ENCODE assay signal across 8 cellular contexts in the genomic region with DNA sequence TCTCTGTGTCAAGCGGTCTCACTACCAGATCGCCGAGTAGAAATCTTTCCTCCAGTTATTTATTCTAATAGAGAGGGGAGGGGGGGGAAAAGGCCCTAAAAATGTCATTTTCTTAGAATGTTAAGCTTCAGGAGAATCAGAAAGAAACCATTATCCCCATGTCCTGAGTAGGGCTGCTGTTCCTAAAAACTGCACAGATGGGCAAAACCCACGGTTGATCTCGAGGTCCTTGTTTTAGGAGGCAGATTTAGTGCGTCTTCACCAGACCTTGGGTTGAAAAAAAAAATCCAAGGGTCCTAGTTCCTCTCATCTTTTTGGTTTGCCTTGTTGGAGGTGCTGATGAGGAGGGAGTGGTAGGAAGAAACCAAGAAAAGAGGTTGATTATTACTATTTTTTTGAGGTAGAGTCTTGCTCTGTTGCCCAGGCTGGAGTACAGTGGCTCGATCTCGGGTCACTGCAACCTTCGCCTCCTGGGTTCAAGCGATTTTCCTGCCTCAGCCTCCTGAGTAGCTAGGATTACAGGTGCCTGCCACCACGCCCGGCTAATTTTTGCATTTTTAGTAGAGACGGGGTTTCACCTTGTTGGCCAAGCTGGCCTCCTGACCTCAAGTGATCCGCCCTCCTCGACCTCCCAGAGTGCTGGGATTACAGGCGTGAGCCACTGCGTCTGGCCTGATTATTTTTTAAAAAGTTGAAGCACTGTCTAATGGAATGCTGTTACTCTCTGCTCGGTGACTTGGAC. TPM values are rescaled to one million over a fixed set of nuclear protein-coding genes. Genes with fewer than 3 reads are reported as not detected.
DNase-seq lines count a peak whose midpoint lies in the region; ATAC-seq and TF ChIP-seq lines count a peak whose summit lies in the region.

No MANE protein-coding gene starts in this region.

- no peaks in the 10 kb centered on the region for H3K27me3 ChIP-seq in CD8-positive, alpha-beta memory T cell (ENCODE audit: insufficient read depth, low read length, poor library complexity, severe bottlenecking)
- no peaks in the 10 kb centered on the region for H3K27me3 ChIP-seq in OCI-LY3 (ENCODE audit: low read depth, low read length)
- H3K27me3 ChIP-seq in endodermal cell (ENCODE audit: control insufficient read depth, insufficient read depth, low read length, poor library complexity, severe bottlenecking), result no peaks in the 10 kb centered on the region
- no peaks in the 10 kb centered on the region for H3K27me3 ChIP-seq in neutrophil

- no peaks in the 10 kb centered on the region for H3K27me3 Mint-ChIP-seq in CD8-positive, alpha-beta memory T cell
- H3K27me3 Mint-ChIP-seq in endodermal cell (ENCODE audit: insufficient read depth), result no peaks in the 10 kb centered on the region

- TF ChIP-seq CTCF in OCI-LY3 (IDR thresholded peaks at IDR 0.05; ENCODE audit: low read depth, low read length) (no peak), endodermal cell (conservative IDR thresholded peaks at IDR 0.05) (no peak), neutrophil (IDR thresholded peaks at IDR 0.05) (no peak)

- POLR2A ChIA-PET in CD8-positive, alpha-beta memory T cell (lab: Charles Lee), result interaction anchor here (0.5 to 2.8 kb wide), 8 partner anchors 8 to 170 kb away, joined by 3 to 10 read pairs (median 3); no protein-coding TSS in a partner anchor

- 72 to 74% methylated on average over 15 to 16 of the region's 18 CpGs for whole genome bisulfite sequencing in endodermal cell (ENCODE audit: insufficient coverage in 1 of 2, insufficient read length in 1 of 2), 2 experiments

- ATAC-seq in HG02571 (IDR thresholded peaks at IDR 0.05; ENCODE audit: unreplicated experiment), result no peak

- H3K4me1 ChIP-seq in CD8-positive, alpha-beta memory T cell (ENCODE audit: insufficient read depth, low read length), result peaks cover 48% of the 10 kb centered on the region
- peaks cover 14% of the 10 kb centered on the region for H3K4me1 ChIP-seq in OCI-LY3 (ENCODE audit: low read length)
- peaks cover 1% of the 10 kb centered on the region for H3K4me1 ChIP-seq in endodermal cell (ENCODE audit: control insufficient read depth, insufficient read depth, low read length)
- H3K4me1 ChIP-seq in neutrophil (ENCODE audit: control insufficient read depth in 1 of 2, insufficient read depth in 1 of 2, low read depth in 1 of 2, low read length in 1 of 2), result peaks cover 24 to 26% of the 10 kb centered on the region in 2 experiments

- DNase-seq in CD8-positive, alpha-beta memory T cell, result no peak
- DNase-seq in endodermal cell (no peak), NCI-H510A treated with DMSO at 0.1 percent for 48 hours (lab: John Stamatoyannopoulos, UW) (no peak), AML-193 (lab: John Stamatoyannopoulos, UW) (no peak)
- no peak for DNase-seq in activated CD4-positive, alpha-beta T cell treated with anti-CD3 and anti-CD28 coated beads for 48 hours

- CTCF ChIA-PET in CD8-positive, alpha-beta memory T cell (lab: Charles Lee), result interaction anchor here (0.7 to 6.3 kb wide), 9 partner anchors 11 to 133 kb away, joined by 3 to 37 read pairs (median 4); partner anchors contain the start of genes FBXL8 and TRADD

- peak overlapping the region; percentile 87 to 97 (median 91) for H3K27ac Mint-ChIP-seq in CD8-positive, alpha-beta memory T cell
- peak overlapping the region; percentile 74 for H3K27ac Mint-ChIP-seq in endodermal cell

- peaks cover 64% of the 10 kb centered on the region for H3K79me2 ChIP-seq in OCI-LY3 (ENCODE audit: low read length)

- H3K4me2 ChIP-seq in OCI-LY3 (ENCODE audit: low read length), result peak overlapping the region; percentile 84

- H3K36me3 ChIP-seq in CD8-positive, alpha-beta memory T cell (ENCODE audit: insufficient read depth, low read length), result no peaks in the 10 kb centered on the region
- H3K36me3 ChIP-seq in OCI-LY3 (replicated peaks; ENCODE audit: low read depth, low read length) (peaks cover 37% of the 10 kb centered on the region), endodermal cell (ENCODE audit: control insufficient read depth, insufficient read depth, low read length) (peaks cover 46% of the 10 kb centered on the region), neutrophil (peaks cover 9% of the 10 kb centered on the region)

- H2AFZ ChIP-seq in OCI-LY3 (ENCODE audit: low read depth, low read length), result no peak overlapping the region

- no peaks in the 10 kb centered on the region for H3K9me3 Mint-ChIP-seq in CD8-positive, alpha-beta memory T cell
- H3K9me3 Mint-ChIP-seq in endodermal cell, result no peaks in the 10 kb centered on the region

- H3K4me3 ChIP-seq in CD8-positive, alpha-beta memory T cell (ENCODE audit: low read length), result peak overlapping the region; percentile 89
- peak overlapping the region; percentile 81 for H3K4me3 ChIP-seq in OCI-LY3 (ENCODE audit: low read length)
- peak overlapping the region; percentile 93 for H3K4me3 ChIP-seq in endodermal cell (ENCODE audit: low read length)
- peak overlapping the region; percentile 86 to 88 for H3K4me3 ChIP-seq in neutrophil (ENCODE audit: low read depth in 1 of 2, low read length in 1 of 2)

- peaks cover 0 to 32% (median 2%) of the 10 kb centered on the region in 3 donors for H3K36me3 Mint-ChIP-seq in CD8-positive, alpha-beta memory T cell
- peaks cover 34% of the 10 kb centered on the region for H3K36me3 Mint-ChIP-seq in endodermal cell (ENCODE audit: low read depth)

- peaks cover 51% of the 10 kb centered on the region for H4K20me1 ChIP-seq in OCI-LY3 (ENCODE audit: insufficient read depth, low read length)

- H3K9ac ChIP-seq in OCI-LY3 (ENCODE audit: low read length) (peak overlapping the region; percentile 98), endodermal cell (ENCODE audit: extremely low read depth, low read length, poor library complexity, severe bottlenecking) (peak overlapping the region; percentile 85)

- no peaks in the 10 kb centered on the region for H3K9me3 ChIP-seq in CD8-positive, alpha-beta memory T cell (ENCODE audit: low read length)
- H3K9me3 ChIP-seq in OCI-LY3 (ENCODE audit: insufficient read depth, low read length), result no peaks in the 10 kb centered on the region
- no peaks in the 10 kb centered on the region for H3K9me3 ChIP-seq in endodermal cell (ENCODE audit: control insufficient read depth, low read length)
- no peaks in the 10 kb centered on the region for H3K9me3 ChIP-seq in neutrophil

- peaks cover 50 to 63% (median 58%) of the 10 kb centered on the region in 3 donors for H3K4me1 Mint-ChIP-seq in CD8-positive, alpha-beta memory T cell
- peaks cover 15% of the 10 kb centered on the region for H3K4me1 Mint-ChIP-seq in endodermal cell

- H3K27ac ChIP-seq in CD8-positive, alpha-beta memory T cell (ENCODE audit: low read depth, low read length), result peak overlapping the region; percentile 83
- H3K27ac ChIP-seq in OCI-LY3 (ENCODE audit: low read length) (peak overlapping the region; percentile 87), endodermal cell (ENCODE audit: low read depth, low read length) (no peak overlapping the region), neutrophil (peak overlapping the region; percentile 82)

- H3K4me3 Mint-ChIP-seq in CD8-positive, alpha-beta memory T cell, result peak overlapping the region; percentile 88 to 98 (median 90)
- H3K4me3 Mint-ChIP-seq in endodermal cell, result peak overlapping the region; percentile 80

RNA-seq across cellular contexts. Expression of gene CBFB, which starts 1.4 kb away (rescaled TPM):
- total RNA-seq in CD8-positive, alpha-beta memory T cell, result 100 to 1,000 TPM; 132 to 141 TPM
- 100 TPM for polyA plus RNA-seq in CD8-positive, alpha-beta memory T cell
- total RNA-seq in endodermal cell, result 10 to 100 TPM; 93.9 to 95.2 TPM
- 59.8 TPM for polyA plus RNA-seq in endodermal cell (2013, experiment 1 of 2)
- 69.1 TPM for polyA plus RNA-seq in endodermal cell (2013, experiment 2 of 2)

RNA-seq across cellular contexts. Expression of gene CES4A, which starts 42.0 kb away (rescaled TPM):
- 1 to 10 TPM; 4.2 to 5.1 TPM for total RNA-seq in CD8-positive, alpha-beta memory T cell
- polyA plus RNA-seq in CD8-positive, alpha-beta memory T cell, result 1.7 TPM
- total RNA-seq in endodermal cell, result 1 to 10 TPM; 3.0 to 3.8 TPM
- polyA plus RNA-seq in endodermal cell (2013, experiment 1 of 2), result 1.5 TPM
- 1.9 TPM for polyA plus RNA-seq in endodermal cell (2013, experiment 2 of 2)
